ENCODE assay signal across 17 cellular contexts in the genomic region with DNA sequence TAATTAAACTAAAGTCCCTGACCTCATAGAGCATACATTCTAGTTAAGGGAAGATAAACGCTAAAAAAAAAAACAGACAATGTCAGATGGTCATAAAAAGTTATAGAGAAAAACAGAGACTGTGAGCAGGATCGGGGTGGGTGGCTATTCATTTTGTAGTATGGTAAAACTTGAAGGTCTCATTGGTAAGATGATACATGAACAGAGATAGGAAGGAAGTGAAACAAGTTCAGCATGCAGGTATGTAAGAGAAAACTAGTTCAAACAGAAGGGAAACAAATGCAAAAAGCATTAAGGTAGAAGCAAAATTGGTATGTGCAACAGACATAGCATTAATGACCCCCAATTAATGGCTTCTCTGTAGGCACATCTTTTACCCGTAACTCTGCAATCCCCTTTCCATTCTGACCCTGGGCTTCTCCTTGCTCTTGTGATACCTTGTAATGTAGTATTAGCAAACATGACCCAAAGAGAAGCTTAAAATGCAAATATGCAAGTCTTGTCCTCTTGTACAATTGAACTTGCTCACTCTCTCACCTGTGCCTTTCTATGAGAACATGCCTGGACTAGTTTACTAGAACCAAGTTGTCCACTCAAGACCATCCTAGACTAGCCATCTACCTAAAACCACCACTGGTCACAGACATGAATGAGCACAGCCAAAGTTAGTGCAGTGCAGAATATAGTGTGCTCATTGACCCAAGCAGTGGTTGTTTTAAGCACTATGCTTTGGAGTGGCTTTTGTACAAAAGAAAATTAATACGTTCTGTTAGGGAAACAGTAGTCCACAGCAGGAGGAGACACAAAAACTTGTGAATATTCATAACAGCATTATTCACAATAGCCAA. TPM values are rescaled to one million over a fixed set of nuclear protein-coding genes. Genes with fewer than 3 reads are reported as not detected.
A peak's percentile ranks its signal among the peaks of the same experiment; 100 is the strongest.
DNase-seq lines count a peak whose midpoint lies in the region; ATAC-seq and TF ChIP-seq lines count a peak whose summit lies in the region.
"Had no signal": no experiment of that assay in that cellular context is flagged by ENCODE, and none has a peak within 500 bp of the region (broad histone marks: within the 10 kb centered on the region; RNA-seq: fewer than 3 reads in every experiment).

No MANE protein-coding gene starts in this region.

- no peaks in the 10 kb centered on the region for H3F3A ChIP-seq in OCI-LY1 (ENCODE audit: insufficient read depth, low read length)

- H3K27ac ChIP-seq in OCI-LY1 (ENCODE audit: low read depth, low read length, poor library complexity, severe bottlenecking) (peak overlapping the region; percentile 51), foreskin keratinocyte (no peak overlapping the region), left lung (no peak overlapping the region)
- H3K27ac ChIP-seq: hepatocyte, upper lobe of left lung had no signal

- ATAC-seq in GM21381 (IDR thresholded peaks at IDR 0.05; ENCODE audit: unreplicated experiment) (peak; percentile 43), foreskin keratinocyte (peak; percentile 25), GM21515 (IDR thresholded peaks at IDR 0.05; ENCODE audit: unreplicated experiment) (no peak), left lung (no peak)

- intact Hi-C loops in left lung (cut with DNase I): no loop called here

- H3K27me3 ChIP-seq in OCI-LY1 (ENCODE audit: insufficient read depth, low read length) (no peaks in the 10 kb centered on the region), foreskin keratinocyte (no peaks in the 10 kb centered on the region), left lung (no peaks in the 10 kb centered on the region)
- H3K27me3 ChIP-seq: hepatocyte, upper lobe of left lung had no signal

- TF ChIP-seq CTCF in GM13977 (IDR thresholded peaks at IDR 0.05; ENCODE audit: extremely low read depth, insufficient read depth, missing control alignments): no peak
- TF ChIP-seq CTCF in OCI-LY1 (IDR thresholded peaks at IDR 0.05; ENCODE audit: low read length): no peak
- no peak for TF ChIP-seq CTCF in foreskin keratinocyte (conservative IDR thresholded peaks at IDR 0.05)
- TF ChIP-seq CTCF in left lung (IDR thresholded peaks at IDR 0.05): no peak

- in situ Hi-C loops in GM13977 (cut with MboI; ENCODE audit: low pct_unique_long_range_greater_than_20kb, low sequenced_read_pairs, unreplicated experiment): no loop called here

- no peaks in the 10 kb centered on the region for H3K9me2 ChIP-seq in OCI-LY1 (ENCODE audit: low read depth, low read length)

- no peak overlapping the region for H2AFZ ChIP-seq in OCI-LY1 (ENCODE audit: low read length)
- H2AFZ ChIP-seq: hepatocyte had no signal

- H3K9me3 ChIP-seq in OCI-LY1 (ENCODE audit: low read length) (peaks cover 5% of the 10 kb centered on the region), left lung (no peaks in the 10 kb centered on the region)
- H3K9me3 ChIP-seq: upper lobe of left lung had no signal

- H3K9ac ChIP-seq in OCI-LY1 (ENCODE audit: low read length): no peak overlapping the region

- H4K20me1 ChIP-seq in OCI-LY1 (ENCODE audit: insufficient read depth, low read length): no peaks in the 10 kb centered on the region

- peaks cover 32% of the 10 kb centered on the region for H3K79me2 ChIP-seq in OCI-LY1 (ENCODE audit: insufficient read depth, low read length)

- peak; percentile 12 for DNase-seq in GM13977 (ENCODE audit: low spot score)
- DNase-seq in foreskin keratinocyte: peak; percentile 14 to 35
- DNase-seq in left lung: no peak
- no peak for DNase-seq in AG20443 (ENCODE audit: low spot score)
- no peak for DNase-seq in SIG-M5 (lab: John Stamatoyannopoulos, UW)
- DNase-seq: CD4-positive, alpha-beta memory T cell; NCI-H1436 treated with DMSO at 0.1 percent for 48 hours; NCI-H2171 treated with DMSO at 0.1 percent for 48 hours; NCI-H748 treated with DMSO at 0.1 percent for 48 hours; Right ventricle myocardium superior; stimulated activated CD4-positive, alpha-beta T cell treated with anti-CD3 and anti-CD28 coated beads, Interleukin-4, amount 100 ng/mL, for 1 hour; SW 1271; upper lobe of left lung had no signal

- H3K4me3 ChIP-seq in OCI-LY1 (ENCODE audit: low read depth, low read length, poor library complexity, severe bottlenecking) (no peak overlapping the region), left lung (no peak overlapping the region)
- H3K4me3 ChIP-seq: hepatocyte, upper lobe of left lung had no signal

- peaks cover 9% of the 10 kb centered on the region; the same call in 1 of the 2 replicates for H3K36me3 ChIP-seq in OCI-LY1 (ENCODE audit: insufficient read depth, low read length)
- no peaks in the 10 kb centered on the region for H3K36me3 ChIP-seq in left lung
- H3K36me3 ChIP-seq: upper lobe of left lung had no signal

- peak overlapping the region; percentile 47 for H3K4me2 ChIP-seq in OCI-LY1 (ENCODE audit: low read length)
- H3K4me2 ChIP-seq: hepatocyte had no signal

- H3K4me1 ChIP-seq in OCI-LY1 (ENCODE audit: insufficient read depth, low read length, severe bottlenecking): peaks cover 36% of the 10 kb centered on the region
- no peaks in the 10 kb centered on the region for H3K4me1 ChIP-seq in foreskin keratinocyte
- H3K4me1 ChIP-seq in left lung: peaks cover 0 to 28% of the 10 kb centered on the region in 2 donors

RNA-seq across cellular contexts. Expression of a gene that starts 57.0 kb away (rescaled TPM):
- total RNA-seq in foreskin keratinocyte (11.3 and 12.1 TPM in 2 replicates), left lung (10 to 100 TPM; 30.8 to 35.9 TPM)
- polyA plus RNA-seq in foreskin keratinocyte: 2.7 and 3.9 TPM in 2 replicates

Comparison
In these comparisons a context has a peak if more than half of its experiments do, and no peak if none do; other contexts are left out.
1. DNase-seq: peak in GM13977 (single experiment) and foreskin keratinocyte (2 of 2); none in left lung (0 of 2), AG20443 (single experiment) and SIG-M5 (single experiment).
2. ATAC-seq: peak in GM21381 (single experiment) and foreskin keratinocyte (single experiment); none in GM21515 (single experiment) and left lung (single experiment).